ENCODE assay signal across 6 cellular contexts in genomic region chr17:7383742-7384488, GRCh38. TPM values are rescaled to one million over a fixed set of nuclear protein-coding genes. Genes with fewer than 3 reads are reported as not detected.
DNase-seq lines count a peak whose midpoint lies in the region; ATAC-seq and TF ChIP-seq lines count a peak whose summit lies in the region.

No MANE protein-coding gene starts in this region.

- peak; percentile 74 for ATAC-seq in GM21515 (IDR thresholded peaks at IDR 0.05; ENCODE audit: unreplicated experiment)

- H3K27ac ChIP-seq in esophagus (ENCODE audit: low read depth in 2 of 2, low read length in 1 of 2): peak overlapping the region; percentile 37 to 53
- H3K27ac ChIP-seq in spleen: peak overlapping the region; percentile 72 to 90 (median 86)

- peak overlapping the region; percentile 1 to 29 for H3K4me3 ChIP-seq in esophagus (ENCODE audit: low read depth in 1 of 2, low read length in 2 of 2)
- H3K4me3 ChIP-seq in spleen: peak overlapping the region; percentile 26 to 73 (median 50)

- peak in 1 of 11 experiments; percentile 17 for TF ChIP-seq CTCF in spleen (IDR thresholded peaks at IDR 0.05 in 8 of 11, conservative IDR thresholded peaks at IDR 0.05 in 3 of 11)

- no peaks in the 10 kb centered on the region for H3K27me3 ChIP-seq in esophagus (ENCODE audit: control insufficient read depth in 1 of 2, insufficient read depth in 2 of 2, low read length in 2 of 2)
- peaks cover 0 to 57% (median 10%) of the 10 kb centered on the region in 7 donors for H3K27me3 ChIP-seq in spleen (replicated peaks in 1 of 7)

- H3K36me3 ChIP-seq in esophagus (ENCODE audit: control insufficient read depth in 2 of 2, insufficient read depth in 2 of 2, low read length in 1 of 2): peaks cover 5 to 34% of the 10 kb centered on the region in 2 donors
- peaks cover 0 to 24% (median 9%) of the 10 kb centered on the region in 6 donors for H3K36me3 ChIP-seq in spleen

- H3K9me3 ChIP-seq in esophagus (ENCODE audit: control insufficient read depth in 2 of 2, insufficient read depth in 1 of 2, low read depth in 1 of 2, low read length in 1 of 2): no peaks in the 10 kb centered on the region
- H3K9me3 ChIP-seq in spleen: peaks cover 0 to 4% (median 0%) of the 10 kb centered on the region in 8 donors

- TF ChIP-seq POLR2A in spleen (IDR thresholded peaks at IDR 0.05): no peak

- 28 to 42% methylated on average over 64 to 65 of the region's 65 CpGs for WGBS in esophagus, 2 donors
- 5 to 28% (median 10%) methylated on average over 11 to 65 of the region's 65 CpGs for WGBS in spleen, 5 donors

- intact Hi-C loops in spleen (cut with DNase I; ENCODE audit: low total_unique reads): no loop called here

- H3K4me1 ChIP-seq in esophagus (ENCODE audit: control insufficient read depth in 2 of 2, insufficient read depth in 2 of 2, low read length in 1 of 2) (peaks cover 5 to 23% of the 10 kb centered on the region in 2 donors), spleen (peaks cover 7 to 40% (median 33%) of the 10 kb centered on the region in 6 donors)

- DNase-seq in T-helper 9 cell (peak; percentile 73), spleen (peak; percentile 93), foreskin melanocyte (no peak), RKO (ENCODE audit: low spot score) (no peak)

RNA-seq across cellular contexts. Expression of gene TNK1, which starts 3.0 kb away (rescaled TPM):
- polyA plus RNA-seq in esophagus (1 to 10 TPM; 6.1 to 9.3 TPM), spleen (1 to 10 TPM; 6.6 to 8.7 (median 8.3) TPM)
- total RNA-seq in spleen: 10 to 100 TPM in 1 of 7 donors, 1 to 10 TPM in 6; 4.2 to 16.2 (median 6.4) TPM

RNA-seq across cellular contexts. Expression of gene PLSCR3, which starts 10.4 kb away (rescaled TPM):
- polyA plus RNA-seq in esophagus: 10 to 100 TPM; 24.7 to 31.0 TPM
- 10 to 100 TPM; 34.1 to 63.2 (median 51.1) TPM for total RNA-seq in spleen
- 10 to 100 TPM; 31.3 to 45.9 (median 33.3) TPM for polyA plus RNA-seq in spleen

RNA-seq across cellular contexts. Expression of gene TMEM256, which starts 20.0 kb away (rescaled TPM):
- polyA plus RNA-seq in esophagus (100 to 1,000 TPM; 105 to 158 TPM), spleen (100 to 1,000 TPM; 175 to 193 (median 179) TPM)
- 10 to 100 TPM; 39.1 to 82.5 (median 50.3) TPM for total RNA-seq in spleen

RNA-seq across cellular contexts. Expression of gene NLGN2, which starts 23.7 kb away (rescaled TPM):
- polyA plus RNA-seq in esophagus: 1 to 10 TPM; 4.2 to 5.5 TPM
- total RNA-seq in spleen: 10 to 100 TPM in 6 of 7 donors, 1 to 10 TPM in 1; 8.7 to 23.0 (median 13.0) TPM
- polyA plus RNA-seq in spleen: 1 to 10 TPM; 2.2 to 6.5 (median 4.3) TPM

RNA-seq across cellular contexts. Expression of gene TMEM95, which starts 29.0 kb away (rescaled TPM):
- polyA plus RNA-seq in esophagus: under 1 TPM in 1 of 2 donors, not detected in 1; 0.18 TPM
- total RNA-seq in spleen: not detected
- not detected for polyA plus RNA-seq in spleen

Comparison
In these comparisons a context has a peak if more than half of its experiments do, and no peak if none do; other contexts are left out.
1. DNase-seq: peak in T-helper 9 cell (single experiment) and spleen (single experiment); none in foreskin melanocyte (single experiment) and RKO (single experiment).